Comparison of ENCODE assay signal across 8 cellular contexts in genomic region chr3:183385698-183386590, GRCh38. TPM values are rescaled to one million over a fixed set of nuclear protein-coding genes. Genes with fewer than 3 reads are reported as not detected.
DNase-seq lines count a peak whose midpoint lies in the region; ATAC-seq and TF ChIP-seq lines count a peak whose summit lies in the region.

No MANE protein-coding gene starts in this region.

- TF ChIP-seq CTCF in GM20000 (IDR thresholded peaks at IDR 0.05; ENCODE audit: extremely low read depth, missing control alignments), result peak; percentile 46
- TF ChIP-seq CTCF in LNCAP (IDR thresholded peaks at IDR 0.05), result peak; percentile 71
- peak; percentile 62 for TF ChIP-seq CTCF in parathyroid adenoma (IDR thresholded peaks at IDR 0.05)

- H3K4me1 ChIP-seq in CD4-positive, CD25-positive, alpha-beta regulatory T cell (ENCODE audit: control insufficient read depth, insufficient read depth, low read length, poor library complexity, severe bottlenecking), result no peaks in the 10 kb centered on the region
- H3K4me1 ChIP-seq in parathyroid adenoma, result peaks cover 9% of the 10 kb centered on the region

- no peak overlapping the region for H3K4me3 ChIP-seq in CD4-positive, CD25-positive, alpha-beta regulatory T cell (ENCODE audit: low read depth, low read length)
- H3K4me3 ChIP-seq in parathyroid adenoma (ENCODE audit: low read depth, low read length), result no peak overlapping the region

- no peaks in the 10 kb centered on the region for H3K27me3 Mint-ChIP-seq in CD4-positive, CD25-positive, alpha-beta regulatory T cell

- no peaks in the 10 kb centered on the region for H3K9me3 Mint-ChIP-seq in CD4-positive, CD25-positive, alpha-beta regulatory T cell

- H3K9ac ChIP-seq in parathyroid adenoma, result no peak overlapping the region

- H3K79me2 ChIP-seq in parathyroid adenoma, result no peaks in the 10 kb centered on the region

- H3K27ac Mint-ChIP-seq in CD4-positive, CD25-positive, alpha-beta regulatory T cell, result peak overlapping the region in 2 of 3 donors; percentile 12 to 42

- H2AFZ ChIP-seq in parathyroid adenoma, result peak overlapping the region; percentile 44

- no peak overlapping the region for H3K27ac ChIP-seq in CD4-positive, CD25-positive, alpha-beta regulatory T cell (ENCODE audit: insufficient read depth, low read length, poor library complexity, severe bottlenecking)
- peak overlapping the region; percentile 47 for H3K27ac ChIP-seq in parathyroid adenoma

- H3K36me3 Mint-ChIP-seq in CD4-positive, CD25-positive, alpha-beta regulatory T cell, result no peaks in the 10 kb centered on the region

- H3K36me3 ChIP-seq in CD4-positive, CD25-positive, alpha-beta regulatory T cell (ENCODE audit: control insufficient read depth, insufficient read depth, low read length), result no peaks in the 10 kb centered on the region
- no peaks in the 10 kb centered on the region for H3K36me3 ChIP-seq in parathyroid adenoma (ENCODE audit: control insufficient read depth, insufficient read depth, low read length)

- H3K4me3 Mint-ChIP-seq in CD4-positive, CD25-positive, alpha-beta regulatory T cell, result no peak overlapping the region

- H3K9me3 ChIP-seq in CD4-positive, CD25-positive, alpha-beta regulatory T cell (ENCODE audit: control insufficient read depth in 2 of 2, low read length in 2 of 2), result no peaks in the 10 kb centered on the region
- no peaks in the 10 kb centered on the region for H3K9me3 ChIP-seq in parathyroid adenoma (ENCODE audit: control insufficient read depth, low read length)

- H3K27me3 ChIP-seq in CD4-positive, CD25-positive, alpha-beta regulatory T cell (ENCODE audit: control insufficient read depth, insufficient read depth, low read length), result no peaks in the 10 kb centered on the region
- H3K27me3 ChIP-seq in parathyroid adenoma (ENCODE audit: control insufficient read depth, insufficient read depth, low read length), result no peaks in the 10 kb centered on the region

- no peak overlapping the region for H3K4me2 ChIP-seq in parathyroid adenoma (ENCODE audit: low read length)

- DNase-seq in CD4-positive, CD25-positive, alpha-beta regulatory T cell, result peak; percentile 32 to 75 (median 71)
- DNase-seq in GM20000 (ENCODE audit: low spot score) (peak; percentile 59), SIG-M5 (lab: John Stamatoyannopoulos, UW) (peak; percentile 20), glomerular visceral epithelial cell (ENCODE audit: extremely low spot score) (peak; percentile 59)
- DNase-seq in activated naive CD4-positive, alpha-beta T cell treated with anti-CD3 and anti-CD28 coated beads, Interleukin-2, amount 50 U/mL, for 16 hours, result peak; percentile 62

- H3K4me1 Mint-ChIP-seq in CD4-positive, CD25-positive, alpha-beta regulatory T cell, result peaks cover 2 to 14% (median 5%) of the 10 kb centered on the region in 4 donors

- peak; percentile 70 to 77 for ATAC-seq in CD4-positive, CD25-positive, alpha-beta regulatory T cell (ENCODE audit: low read depth in 2 of 2)
- ATAC-seq in GM21825 (IDR thresholded peaks at IDR 0.05; ENCODE audit: unreplicated experiment), result no peak

RNA-seq across cellular contexts. Expression of gene MCF2L2, which starts 42.5 kb away (rescaled TPM):
- total RNA-seq in CD4-positive, CD25-positive, alpha-beta regulatory T cell, result 20.7 TPM
- 1 to 10 TPM; 2.1 to 4.4 (median 3.3) TPM for polyA plus RNA-seq in CD4-positive, CD25-positive, alpha-beta regulatory T cell

Comparison
In these comparisons a context has a peak if more than half of its experiments do, and no peak if none do; other contexts are left out.
1. DNase-seq: peak in every context shown above with its lines; median percentile 71 in CD4-positive, CD25-positive, alpha-beta regulatory T cell; 62 in activated naive CD4-positive, alpha-beta T cell treated with anti-CD3 and anti-CD28 coated beads, Interleukin-2, amount 50 U/mL, for 16 hours; 59 in GM20000; 59 in glomerular visceral epithelial cell; 20 in SIG-M5.